In the genomic region with DNA sequence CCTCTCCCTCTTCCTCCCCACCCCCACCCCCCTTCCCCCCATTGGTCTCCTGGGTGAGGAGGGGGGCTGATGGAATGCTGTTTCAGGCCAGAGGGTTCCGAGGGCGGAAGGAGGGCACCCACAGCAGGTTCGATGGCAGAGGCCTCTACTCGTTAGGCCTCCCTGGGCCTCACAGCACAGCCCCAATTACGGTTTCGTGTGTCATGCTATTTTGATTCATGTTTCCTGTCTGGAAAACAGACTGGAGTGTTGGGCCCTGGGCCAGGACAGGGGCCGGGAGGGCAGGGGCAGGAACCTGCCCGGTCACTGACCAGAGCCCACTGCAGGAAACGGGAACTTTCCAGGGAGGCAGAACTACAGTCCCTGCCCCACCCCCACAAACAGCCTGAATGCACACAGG, we compare ENCODE assay signal across 12 cellular contexts.
DNase-seq lines count a peak whose midpoint lies in the region; ATAC-seq, FAIRE-seq and TF ChIP-seq lines count a peak whose summit lies in the region.
"Had no signal": no experiment of that assay in that cellular context is flagged by ENCODE, and none has a peak within 500 bp of the region (broad histone marks: within the 10 kb centered on the region; RNA-seq: fewer than 3 reads in every experiment).

No MANE protein-coding gene starts in this region.

- H3K27ac ChIP-seq in mammary epithelial cell (ENCODE audit: insufficient read depth, low read depth, low read length) (no peak overlapping the region), upper lobe of right lung (no peak overlapping the region)
- H3K27ac ChIP-seq: breast epithelium, foreskin keratinocyte had no signal

- ATAC-seq in upper lobe of right lung (peak; percentile 22), GM18498 (IDR thresholded peaks at IDR 0.05; ENCODE audit: unreplicated experiment) (no peak), HG03354 (IDR thresholded peaks at IDR 0.05; ENCODE audit: poor library complexity, severe bottlenecking, unreplicated experiment) (no peak)
- ATAC-seq: foreskin keratinocyte; stimulated activated naive CD8-positive, alpha-beta T cell treated with anti-CD3 and anti-CD28 coated beads, Interleukin-15, Interleukin-2, amounts not matched to agents 100 U/mL and 50 U/mL, for 24 hours had no signal

- dilution Hi-C loops in mammary epithelial cell (cut with HindIII; ENCODE audit: low sequenced_read_pairs): no loop called here

- H3K9me3 Mint-ChIP-seq in MCF 10A (ENCODE audit: unreplicated experiment): no peaks in the 10 kb centered on the region

- H4K20me1 ChIP-seq in mammary epithelial cell (ENCODE audit: insufficient read depth, low read length): no peaks in the 10 kb centered on the region

- POLR2A ChIA-PET in MCF 10A (lab: Yijun Ruan, JAX): no interaction called here

- no peak for TF ChIP-seq CTCF in MCF 10A (IDR thresholded peaks at IDR 0.05; ENCODE audit: unreplicated experiment)
- no peak for TF ChIP-seq CTCF in mammary epithelial cell (conservative IDR thresholded peaks at IDR 0.05 in 1 of 2, IDR thresholded peaks at IDR 0.05 in 1 of 2; ENCODE audit: extremely low read depth in 1 of 2, insufficient read depth in 1 of 2, low read depth in 1 of 2, low read length in 2 of 2)
- no peak for TF ChIP-seq CTCF in bronchial epithelial cell (IDR thresholded peaks at IDR 0.05; ENCODE audit: insufficient read depth, low read length, severe bottlenecking)
- no peak for TF ChIP-seq CTCF in upper lobe of right lung (IDR thresholded peaks at IDR 0.05)

- H3K4me3 ChIP-seq in mammary epithelial cell (replicated peaks in 1 of 3; ENCODE audit: insufficient read depth in 1 of 3, low read depth in 2 of 3, low read length in 3 of 3) (no peak overlapping the region), bronchial epithelial cell (ENCODE audit: low read depth, low read length) (no peak overlapping the region), upper lobe of right lung (no peak overlapping the region)

- no peak overlapping the region for H2AFZ ChIP-seq in mammary epithelial cell (ENCODE audit: low read depth, low read length)

- H3K27ac Mint-ChIP-seq in MCF 10A (ENCODE audit: low read depth, unreplicated experiment): peak overlapping the region; percentile 46

- H3K36me3 Mint-ChIP-seq in MCF 10A (ENCODE audit: insufficient read depth, unreplicated experiment): no peaks in the 10 kb centered on the region

- peak; percentile 71 for DNase-seq in MCF 10A (ENCODE audit: unreplicated experiment)
- no peak for DNase-seq in mammary epithelial cell
- peak; percentile 13 for DNase-seq in bronchial epithelial cell (ENCODE audit: low read depth)
- peak; percentile 32 for DNase-seq in kidney glomerular epithelial cell (lab: John Stamatoyannopoulos, UW)
- no peak for DNase-seq in upper lobe of right lung
- no peak for DNase-seq in ureter (ENCODE audit: low spot score)
- DNase-seq: 8988T; stimulated activated naive CD8-positive, alpha-beta T cell treated with anti-CD3 and anti-CD28 coated beads, Interleukin-15, Interleukin-2, amounts not matched to agents 100 U/mL and 50 U/mL, for 24 hours had no signal

- H3K4me1 Mint-ChIP-seq in MCF 10A (ENCODE audit: insufficient read depth, unreplicated experiment): peaks cover 12% of the 10 kb centered on the region

- H3K9ac ChIP-seq in mammary epithelial cell (ENCODE audit: insufficient read depth, low read length): no peak overlapping the region

- H3K9me3 ChIP-seq in mammary epithelial cell (replicated peaks; ENCODE audit: insufficient read depth, low read length) (no peaks in the 10 kb centered on the region), upper lobe of right lung (no peaks in the 10 kb centered on the region)
- H3K9me3 ChIP-seq: breast epithelium had no signal

- CTCF ChIA-PET in MCF 10A (lab: Yijun Ruan, JAX): no interaction called here
- CTCF ChIA-PET in mammary epithelial cell (lab: Charles Lee; ENCODE audit: low non-redundant PET): no interaction called here

- BruUV-seq in MCF 10A (replicated peaks; lab: Mats Ljungman, UMichigan) (no TSS peak), mammary epithelial cell (replicated peaks; lab: Mats Ljungman, UMichigan) (no TSS peak)

- no peak overlapping the region for H3K4me3 Mint-ChIP-seq in MCF 10A (ENCODE audit: unreplicated experiment)

- in situ Hi-C loops in mammary epithelial cell (cut with MboI; ENCODE audit: low sequenced_read_pairs in 2 of 2): no loop called here

- no peak for FAIRE-seq in bronchial epithelial cell (lab: Jason Lieb, UNC)

- H3K27me3 ChIP-seq in mammary epithelial cell (ENCODE audit: insufficient read depth, low read length) (peaks cover 2% of the 10 kb centered on the region), bronchial epithelial cell (ENCODE audit: control insufficient read depth, insufficient read depth, low read length) (no peaks in the 10 kb centered on the region), upper lobe of right lung (peaks cover 4% of the 10 kb centered on the region)
- H3K27me3 ChIP-seq: foreskin keratinocyte had no signal

- H3K27me3 Mint-ChIP-seq in MCF 10A (ENCODE audit: insufficient read depth, unreplicated experiment): no peaks in the 10 kb centered on the region

- intact Hi-C loops in MCF 10A (cut with micrococcal nuclease): no loop called here
- intact Hi-C loops in mammary epithelial cell (cut with micrococcal nuclease): no loop called here
- intact Hi-C loops in upper lobe of right lung (cut with DNase I): no loop called here

- no peaks in the 10 kb centered on the region for H3K79me2 ChIP-seq in mammary epithelial cell (ENCODE audit: insufficient read depth, low read length)

- H3K4me2 ChIP-seq in mammary epithelial cell (ENCODE audit: insufficient read depth, low read depth, low read length): no peak overlapping the region

- 51% methylated on average over 8 of the region's 9 CpGs for WGBS in mammary epithelial cell (ENCODE audit: low coverage, missing lambda C conversion rate)

- H3K4me1 ChIP-seq in mammary epithelial cell (ENCODE audit: insufficient read depth, low read length) (no peaks in the 10 kb centered on the region), upper lobe of right lung (peaks cover 8% of the 10 kb centered on the region)
- H3K4me1 ChIP-seq: breast epithelium, foreskin keratinocyte had no signal

- H3K36me3 ChIP-seq in mammary epithelial cell (ENCODE audit: insufficient read depth, low read length) (no peaks in the 10 kb centered on the region), bronchial epithelial cell (ENCODE audit: control insufficient read depth, insufficient read depth, low read length) (no peaks in the 10 kb centered on the region), upper lobe of right lung (no peaks in the 10 kb centered on the region)
- H3K36me3 ChIP-seq: breast epithelium had no signal

Comparison
In these comparisons a context has a peak if more than half of its experiments do, and no peak if none do; other contexts are left out.
1. DNase-seq: peak in MCF 10A (single experiment), bronchial epithelial cell (single experiment) and kidney glomerular epithelial cell (single experiment); none in mammary epithelial cell (single experiment), upper lobe of right lung (single experiment) and ureter (single experiment).